In genomic region chr1:78051005-78051404, GRCh38 we compare ENCODE assay signal across 20 cellular contexts. TPM values are rescaled to one million over a fixed set of nuclear protein-coding genes. Genes with fewer than 3 reads are reported as not detected.
DNase-seq lines count a peak whose midpoint lies in the region; ATAC-seq, FAIRE-seq and TF ChIP-seq lines count a peak whose summit lies in the region.
"Had no signal": no experiment of that assay in that cellular context is flagged by ENCODE, and none has a peak within 500 bp of the region (broad histone marks: within the 10 kb centered on the region; RNA-seq: fewer than 3 reads in every experiment).

No MANE protein-coding gene starts in this region.

- no peak for TF ChIP-seq CTCF in HEK293 (tag by site-specific recombination; IDR thresholded peaks at IDR 0.05)
- no peak for TF ChIP-seq CTCF in K562 (IDR thresholded peaks at IDR 0.05 in 2 of 3, conservative IDR thresholded peaks at IDR 0.05 in 1 of 3; ENCODE audit: insufficient read depth in 2 of 3, low read depth in 1 of 3, low read length in 3 of 3)
- TF ChIP-seq CTCF in endothelial cell of umbilical vein (IDR thresholded peaks at IDR 0.05; ENCODE audit: extremely low read depth in 1 of 2, insufficient read depth in 1 of 2, low read depth in 1 of 2, low read length in 2 of 2), result no peak
- no peak for TF ChIP-seq CTCF in spleen (IDR thresholded peaks at IDR 0.05 in 8 of 11, conservative IDR thresholded peaks at IDR 0.05 in 3 of 11)
- no peak for TF ChIP-seq CTCF in GM13976 (IDR thresholded peaks at IDR 0.05; ENCODE audit: borderline replicate concordance, control extremely low read depth, extremely low read depth, insufficient read depth, missing control alignments)

- ATAC-seq in K562 (no peak), HG02885 (IDR thresholded peaks at IDR 0.05; ENCODE audit: poor library complexity, unreplicated experiment) (no peak)

- H3K4me1 ChIP-seq in HEK293 (ENCODE audit: control insufficient read depth, insufficient read depth, low read length) (no peaks in the 10 kb centered on the region), K562 (replicated peaks in 1 of 2; ENCODE audit: control insufficient read depth in 2 of 2, insufficient read depth in 2 of 2, low read length in 2 of 2) (peaks cover 0 to 16% of the 10 kb centered on the region in 2 experiments; a peak in 3 of 5 replicates), endothelial cell of umbilical vein (ENCODE audit: control insufficient read depth, extremely low read depth, insufficient read depth, low read length) (peaks cover 44% of the 10 kb centered on the region), spleen (peaks cover 0 to 39% (median 22%) of the 10 kb centered on the region in 6 donors)

- in situ Hi-C loops in K562 (cut with MboI) (no loop called here), GM13976 (cut with MboI; ENCODE audit: low sequenced_read_pairs, unreplicated experiment) (no loop called here)

- POLR2A ChIA-PET in HEK293 (lab: Yijun Ruan, JAX), result no interaction called here
- POLR2A ChIA-PET in K562 (lab: Yijun Ruan, JAX), result no interaction called here
- POLR2A ChIA-PET in endothelial cell of umbilical vein (lab: Charles Lee), result no interaction called here

- FAIRE-seq in K562 (lab: Jason Lieb, UNC) (no peak), endothelial cell of umbilical vein (lab: Jason Lieb, UNC) (no peak)
- FAIRE-seq: GM12891, H1 had no signal

- intact Hi-C loops in K562 (cut with micrococcal nuclease), result loop anchor here (10.0 kb wide), 1 partner anchor 76 kb away; the partner anchor contains the start of gene FUBP1
- intact Hi-C loops in endothelial cell of umbilical vein (cut with micrococcal nuclease), result no loop called here
- intact Hi-C loops in spleen (cut with DNase I; ENCODE audit: low total_unique reads), result no loop called here

- H4K20me1 ChIP-seq in K562 (replicated peaks; ENCODE audit: control insufficient read depth, insufficient read depth, low read length) (no peaks in the 10 kb centered on the region), endothelial cell of umbilical vein (replicated peaks; ENCODE audit: control insufficient read depth, extremely low read depth, insufficient read depth, low read length) (no peaks in the 10 kb centered on the region)

- H3K36me3 ChIP-seq in HEK293 (ENCODE audit: control insufficient read depth in 2 of 2, insufficient read depth in 1 of 2, low read length in 2 of 2) (no peaks in the 10 kb centered on the region), K562 (ENCODE audit: control insufficient read depth, insufficient read depth, low read length) (no peaks in the 10 kb centered on the region), endothelial cell of umbilical vein (ENCODE audit: control insufficient read depth in 2 of 2, extremely low read depth in 1 of 2, insufficient read depth in 2 of 2, low read length in 2 of 2) (no peaks in the 10 kb centered on the region), spleen (no peaks in the 10 kb centered on the region)

- no peak for TF ChIP-seq POLR2A in K562 (conservative IDR thresholded peaks at IDR 0.05)
- TF ChIP-seq POLR2A in endothelial cell of umbilical vein (IDR thresholded peaks at IDR 0.05; ENCODE audit: low read depth, low read length), result no peak
- TF ChIP-seq POLR2A in spleen (IDR thresholded peaks at IDR 0.05), result no peak

- H3K27me3 ChIP-seq in K562 (ENCODE audit: control insufficient read depth in 2 of 2, insufficient read depth in 2 of 2, low read length in 2 of 2) (no peaks in the 10 kb centered on the region), endothelial cell of umbilical vein (ENCODE audit: control insufficient read depth in 2 of 2, insufficient read depth in 2 of 2, low read length in 2 of 2) (no peaks in the 10 kb centered on the region), spleen (replicated peaks in 1 of 7) (peaks cover 0 to 26% (median 13%) of the 10 kb centered on the region in 7 donors)

- 91% methylated on average over 2 of the region's 2 CpGs for WGBS in K562 (ENCODE audit: insufficient coverage, low coverage, missing lambda C conversion rate)
- WGBS in spleen, 5 donors, result 89 to 97% (median 95%) methylated on average over 2 of the region's 2 CpGs

- H3K9me1 ChIP-seq in K562 (ENCODE audit: control insufficient read depth, insufficient read depth, low read length), result no peaks in the 10 kb centered on the region
- no peaks in the 10 kb centered on the region for H3K9me1 ChIP-seq in endothelial cell of umbilical vein (replicated peaks; ENCODE audit: control insufficient read depth, extremely low read depth, insufficient read depth, low read length)

- dilution Hi-C loops in endothelial cell of umbilical vein (cut with MboI; ENCODE audit: extremely low pct_ligation_motif_present, low sequenced_read_pairs), result no loop called here

- no peak overlapping the region for H3K27ac ChIP-seq in HEK293 (ENCODE audit: extremely low read depth, low read depth, low read length)
- H3K27ac ChIP-seq in K562 (ENCODE audit: extremely low read depth, low read depth, low read length), result no peak overlapping the region
- H3K27ac ChIP-seq in endothelial cell of umbilical vein (ENCODE audit: insufficient read depth, low read depth, low read length), result no peak overlapping the region
- H3K27ac ChIP-seq in spleen, result peak overlapping the region; percentile 10 to 90 (median 78)

- BruUV-seq in K562 (replicated peaks; lab: Mats Ljungman, UMichigan), result no TSS peak
- no TSS peak for BruUV-seq in endothelial cell of umbilical vein (replicated peaks; lab: Mats Ljungman, UMichigan)

- H3K9me3 ChIP-seq in HEK293 (ENCODE audit: control insufficient read depth, insufficient read depth, low read depth, low read length) (no peaks in the 10 kb centered on the region), K562 (replicated peaks; ENCODE audit: control insufficient read depth, insufficient read depth, low read depth, low read length) (0 out of 2 replicates have a peak, but pooled peaks cover 1% of the 10 kb centered on the region), endothelial cell of umbilical vein (replicated peaks; ENCODE audit: control insufficient read depth, insufficient read depth, low read length) (no peaks in the 10 kb centered on the region), spleen (no peaks in the 10 kb centered on the region)

- H3K4me2 ChIP-seq in K562 (ENCODE audit: insufficient read depth, low read length) (no peak overlapping the region), endothelial cell of umbilical vein (ENCODE audit: insufficient read depth, low read length) (no peak overlapping the region)

- DNase-seq in K562 (ENCODE audit: extremely low read depth in 1 of 4, low spot score in 3 of 4), result no peak
- no peak for DNase-seq in endothelial cell of umbilical vein (ENCODE audit: low read depth, low spot score)
- DNase-seq in spleen, result no peak
- DNase-seq in GM13976 (ENCODE audit: low spot score), result no peak
- no peak for DNase-seq in NCI-H1092 treated with DMSO at 0.1 percent for 48 hours (lab: John Stamatoyannopoulos, UW)
- DNase-seq: C1 segment of cervical spinal cord; Calu3; CD4-positive, alpha-beta memory T cell; COR-L47; DMS53; DND-41; GDM1; H7; HCEC 1CT; HFFc6 had no signal

- CTCF ChIA-PET in HEK293 (lab: Yijun Ruan, JAX), result no interaction called here
- CTCF ChIA-PET in K562 (lab: Yijun Ruan, JAX; ENCODE audit: low intra/inter-chr PET ratio), result no interaction called here
- CTCF ChIA-PET in endothelial cell of umbilical vein (lab: Charles Lee), result no interaction called here

- H3K4me3 ChIP-seq in HEK293 (ENCODE audit: low read depth, low read length), result no peak overlapping the region
- H3K4me3 ChIP-seq in K562, result no peak overlapping the region
- H3K4me3 ChIP-seq in endothelial cell of umbilical vein (replicated peaks in 1 of 3; ENCODE audit: insufficient read depth in 1 of 3, low read depth in 1 of 3, low read length in 3 of 3), result no peak overlapping the region
- no peak overlapping the region for H3K4me3 ChIP-seq in spleen

- TF ChIP-seq EP300 in K562 (IDR thresholded peaks at IDR 0.05; ENCODE audit: low read length), result no peak

- TF ChIP-seq RAD21 in K562 (CRISPR knock-in tag; conservative IDR thresholded peaks at IDR 0.05 in 1 of 2, IDR thresholded peaks at IDR 0.05 in 1 of 2), result no peak

- H3K79me2 ChIP-seq in K562 (ENCODE audit: control insufficient read depth, insufficient read depth, low read length) (no peaks in the 10 kb centered on the region), endothelial cell of umbilical vein (ENCODE audit: control insufficient read depth, insufficient read depth, low read length) (no peaks in the 10 kb centered on the region)

- H3K9ac ChIP-seq in K562 (ENCODE audit: insufficient read depth in 1 of 2, low read depth in 2 of 2, low read length in 2 of 2) (no peak overlapping the region), endothelial cell of umbilical vein (replicated peaks; ENCODE audit: extremely low read depth, insufficient read depth, low read length) (no peak overlapping the region)

- H2AFZ ChIP-seq in K562 (ENCODE audit: low read depth, low read length) (no peak overlapping the region), endothelial cell of umbilical vein (ENCODE audit: low read depth, low read length) (no peak overlapping the region)

RNA-seq across cellular contexts. Expression of gene GIPC2, which starts 5.2 kb away (rescaled TPM):
- total RNA-seq in K562 (2011; cell fraction: chromatin; rRNA removed; ENCODE audit: low replicate concordance), result not detected in 2 replicates
- not detected in 2 replicates for total RNA-seq in K562 (2011; cell fraction: nucleolus; rRNA removed)
- total RNA-seq in K562 (2011; cell fraction: nucleoplasm; rRNA removed), result not detected in 2 replicates
- total RNA-seq in K562 (2014; rRNA removed) (0.05 TPM in 1 of 2 replicates, not detected in the other), K562 (2014; rRNA removed; fragmentation: Illumina TruSeq; extraction: Trizol) (0.04 and 0.06 TPM in 2 replicates), K562 (2015; rRNA removed; fragmentation: Illumina TruSeq; extraction: Trizol) (0.04 and 0.08 TPM in 2 replicates), K562 (2021) (0.04 TPM in 2 replicates), endothelial cell of umbilical vein (7.7 and 9.6 TPM in 2 replicates), spleen (10 to 100 TPM; 27.9 to 49.9 (median 43.7) TPM)
- polyA plus RNA-seq in K562 (2011; rRNA removed) (0.04 TPM in 1 of 2 replicates, not detected in the other), K562 (2014; fragmentation: Illumina TruSeq; extraction: Trizol) (not detected in 2 replicates), K562 (2014; fragmentation: Nextera tagmentation; extraction: Ambion mirVana) (under 1 TPM in 1 of 2 experiments, not detected in 1; 0.01 TPM), K562 (2014; rRNA removed) (not detected in 2 replicates), endothelial cell of umbilical vein (2.1 and 2.8 TPM in 2 replicates), spleen (10 to 100 TPM in 2 of 3 donors, 1 to 10 TPM in 1; 5.5 to 26.4 (median 11.8) TPM)
- polyA plus RNA-seq in K562 (2011; cell fraction: cytosol; rRNA removed), result not detected in 2 replicates
- polyA plus RNA-seq in K562 (2011; cell fraction: nucleus; rRNA removed), result not detected in 2 replicates
- 0.04 TPM in 1 of 2 replicates, not detected in the other for polyA plus RNA-seq in K562 (2012)
- not detected in 2 replicates for polyA minus RNA-seq in K562 (2011; rRNA and poly(A)+ RNA removed)
- not detected in 2 replicates for polyA minus RNA-seq in K562 (2011; cell fraction: cytosol; rRNA and poly(A)+ RNA removed)
- not detected in 2 replicates for polyA minus RNA-seq in K562 (2011; cell fraction: nucleus; rRNA and poly(A)+ RNA removed)
- 2.9 and 3.1 TPM in 2 replicates for polyA plus RNA-seq in endothelial cell of umbilical vein (2011; cell fraction: cytosol; rRNA removed)
- polyA plus RNA-seq in endothelial cell of umbilical vein (2011; cell fraction: nucleus; rRNA removed), result 2.8 and 3.6 TPM in 2 replicates
- 1.4 and 2.8 TPM in 2 replicates for polyA plus RNA-seq in endothelial cell of umbilical vein (2012)
- polyA minus RNA-seq in endothelial cell of umbilical vein, result 4.6 and 5.6 TPM in 2 replicates
- polyA minus RNA-seq in endothelial cell of umbilical vein (2011; cell fraction: cytosol; rRNA and poly(A)+ RNA removed), result not detected
- 13.6 and 15.2 TPM in 2 replicates for polyA minus RNA-seq in endothelial cell of umbilical vein (2011; cell fraction: nucleus; rRNA and poly(A)+ RNA removed)
- total RNA-seq: A673 had no signal

RNA-seq across cellular contexts. Expression of gene DNAJB4, which starts 46.3 kb away (rescaled TPM):
- 20.6 and 59.9 TPM in 2 replicates for total RNA-seq in K562 (2011; cell fraction: chromatin; rRNA removed; ENCODE audit: low replicate concordance)
- total RNA-seq in K562 (2011; cell fraction: nucleolus; rRNA removed), result 16.6 and 21.7 TPM in 2 replicates
- total RNA-seq in K562 (2011; cell fraction: nucleoplasm; rRNA removed), result 45.6 and 71.6 TPM in 2 replicates
- total RNA-seq in K562 (2014; rRNA removed) (8.5 and 13.2 TPM in 2 replicates), K562 (2014; rRNA removed; fragmentation: Illumina TruSeq; extraction: Trizol) (22.5 and 33.2 TPM in 2 replicates), K562 (2015; rRNA removed; fragmentation: Illumina TruSeq; extraction: Trizol) (18.2 and 19.8 TPM in 2 replicates), K562 (2021) (17.8 and 20.5 TPM in 2 replicates), endothelial cell of umbilical vein (122 and 136 TPM in 2 replicates), spleen (10 to 100 TPM; 39.9 to 66.2 (median 57.9) TPM)
- polyA plus RNA-seq in K562 (2011; rRNA removed) (15.2 and 23.5 TPM in 2 replicates), K562 (2014; fragmentation: Illumina TruSeq; extraction: Trizol) (16.5 and 17.5 TPM in 2 replicates), K562 (2014; fragmentation: Nextera tagmentation; extraction: Ambion mirVana) (10 to 100 TPM; 18.3 to 27.7 TPM), K562 (2014; rRNA removed) (15.3 and 20.7 TPM in 2 replicates), endothelial cell of umbilical vein (20.1 and 30.4 TPM in 2 replicates), spleen (10 to 100 TPM; 10.5 to 29.5 (median 11.4) TPM)
- 1.8 and 5.4 TPM in 2 replicates for polyA plus RNA-seq in K562 (2011; cell fraction: cytosol; rRNA removed)
- 6.4 and 7.9 TPM in 2 replicates for polyA plus RNA-seq in K562 (2011; cell fraction: nucleus; rRNA removed)
- 11.4 and 15.5 TPM in 2 replicates for polyA plus RNA-seq in K562 (2012)
- 32.3 and 45.6 TPM in 2 replicates for polyA minus RNA-seq in K562 (2011; rRNA and poly(A)+ RNA removed)
- polyA minus RNA-seq in K562 (2011; cell fraction: cytosol; rRNA and poly(A)+ RNA removed), result 9.8 and 10.6 TPM in 2 replicates
- 19.0 and 37.7 TPM in 2 replicates for polyA minus RNA-seq in K562 (2011; cell fraction: nucleus; rRNA and poly(A)+ RNA removed)
- polyA plus RNA-seq in endothelial cell of umbilical vein (2011; cell fraction: cytosol; rRNA removed), result 44.1 and 50.8 TPM in 2 replicates
- polyA plus RNA-seq in endothelial cell of umbilical vein (2011; cell fraction: nucleus; rRNA removed), result 39.8 and 53.7 TPM in 2 replicates
- 145 and 153 TPM in 2 replicates for polyA plus RNA-seq in endothelial cell of umbilical vein (2012)
- polyA minus RNA-seq in endothelial cell of umbilical vein, result 71.8 and 78.2 TPM in 2 replicates
- 6.7 TPM for polyA minus RNA-seq in endothelial cell of umbilical vein (2011; cell fraction: cytosol; rRNA and poly(A)+ RNA removed)
- polyA minus RNA-seq in endothelial cell of umbilical vein (2011; cell fraction: nucleus; rRNA and poly(A)+ RNA removed), result 45.6 and 48.5 TPM in 2 replicates

Comparison
In these comparisons a context has a peak if more than half of its experiments do, and no peak if none do; other contexts are left out.
1. H3K27ac ChIP-seq: peak in spleen (8 of 8); none in HEK293 (single experiment), K562 (single experiment) and endothelial cell of umbilical vein (single experiment).
2. Of the 44 proteins assayed by ChIP-seq in both K562 and HEK293: peak only in K562: none; only in HEK293: ATF2; in both: none; in neither: 43.